ENCODE assay signal across 11 cellular contexts in genomic region chr22:40241200-40241763, GRCh38.
A peak's percentile ranks its signal among the peaks of the same experiment; 100 is the strongest.
DNase-seq lines count a peak whose midpoint lies in the region; FAIRE-seq and TF ChIP-seq lines count a peak whose summit lies in the region.
"Had no signal": no experiment of that assay in that cellular context is flagged by ENCODE, and none has a peak within 500 bp of the region (broad histone marks: within the 10 kb centered on the region; RNA-seq: fewer than 3 reads in every experiment).

No MANE protein-coding gene starts in this region.

- H2AFZ ChIP-seq in H1 (ENCODE audit: low read length): no peak overlapping the region

- no peaks in the 10 kb centered on the region for H3K23me2 ChIP-seq in H1 (ENCODE audit: low read depth, low read length)

- peaks cover 2% of the 10 kb centered on the region for H3K36me3 Mint-ChIP-seq in activated CD4-positive, alpha-beta memory T cell treated with anti-CD3 and anti-CD28 coated beads for 36 hours
- H3K36me3 Mint-ChIP-seq in stimulated activated naive CD8-positive, alpha-beta T cell treated with anti-CD3 and anti-CD28 coated beads, Interleukin-15, Interleukin-2, amounts not matched to agents 100 ng/mL and 50 ng/mL, for 24 hours (ENCODE audit: low read depth): peaks cover 10% of the 10 kb centered on the region

- CTCF ChIA-PET in activated CD4-positive, alpha-beta memory T cell treated with anti-CD3 and anti-CD28 coated beads for 36 hours (lab: Charles Lee): interaction anchor here (0.9 to 1.3 kb wide), 2 partner anchors 69 to 106 kb away, joined by 3 to 5 read pairs; no protein-coding TSS in a partner anchor
- CTCF ChIA-PET in H1 (lab: Charles Lee; ENCODE audit: partially characterized antibody): interaction anchor here (0.7 kb wide), 2 partner anchors 15 to 1505 kb away, joined by 3 read pairs; no protein-coding TSS in a partner anchor

- no peak for TF ChIP-seq EP300 in H1 (IDR thresholded peaks at IDR 0.05; ENCODE audit: borderline replicate concordance in 1 of 2, low read depth in 2 of 2, low read length in 2 of 2)

- no peak overlapping the region for H2BK120ac ChIP-seq in H1 (replicated peaks; ENCODE audit: low read depth, low read length)

- no peaks in the 10 kb centered on the region for H3K9me3 ChIP-seq in H1 (ENCODE audit: insufficient read depth in 2 of 2, low read depth in 1 of 2, low read length in 1 of 2)

- no peak overlapping the region for H3K18ac ChIP-seq in H1 (ENCODE audit: extremely low read depth, low read length)

- H4K91ac ChIP-seq in H1 (replicated peaks; ENCODE audit: insufficient read length, low read length): no peak overlapping the region

- peaks cover 23 to 93% of the 10 kb centered on the region in 2 experiments for H3K79me2 ChIP-seq in H1 (ENCODE audit: control insufficient read depth in 1 of 2, insufficient read depth in 2 of 2, low read length in 2 of 2)

- no peak overlapping the region for H2BK20ac ChIP-seq in H1 (ENCODE audit: low read length)

- no peak overlapping the region for H3K14ac ChIP-seq in H1 (ENCODE audit: insufficient read length)

- no peaks in the 10 kb centered on the region for H3K9me3 Mint-ChIP-seq in activated CD4-positive, alpha-beta memory T cell treated with anti-CD3 and anti-CD28 coated beads for 36 hours
- H3K9me3 Mint-ChIP-seq in stimulated activated naive CD8-positive, alpha-beta T cell treated with anti-CD3 and anti-CD28 coated beads, Interleukin-15, Interleukin-2, amounts not matched to agents 100 ng/mL and 50 ng/mL, for 24 hours: no peaks in the 10 kb centered on the region

- intact Hi-C loops in activated CD4-positive, alpha-beta memory T cell treated with anti-CD3 and anti-CD28 coated beads for 36 hours (cut with micrococcal nuclease): loop anchor here (1.0 to 5.0 kb wide), 4 partner anchors 9 to 186 kb away; partner anchors contain the start of gene TNRC6B

- H2BK15ac ChIP-seq in H1 (ENCODE audit: low read length): no peak overlapping the region

- no peak overlapping the region for H2BK12ac ChIP-seq in H1 (ENCODE audit: low read depth, low read length)

- WGBS in H1 (ENCODE audit: extremely low coverage in 1 of 2, insufficient coverage in 1 of 2, insufficient read length in 1 of 2, insufficient replicate concordance in 2 of 2, low coverage in 1 of 2, low lambda C conversion rate in 2 of 2, missing lambda C conversion rate in 1 of 2), 2 experiments: 92% methylated on average over 3 of the region's 3 CpGs; no CpG with 5 or more reads in 1 of the 2 experiments

- no peak overlapping the region for H4K8ac ChIP-seq in H1 (ENCODE audit: extremely low read depth, insufficient read depth, low read length)

- H3K4me2 ChIP-seq in H1 (ENCODE audit: insufficient read depth in 1 of 2, low read depth in 2 of 2, low read length in 2 of 2): no peak overlapping the region

- H3K79me1 ChIP-seq in H1 (ENCODE audit: low read depth, low read length): peaks cover 21% of the 10 kb centered on the region

- no peak overlapping the region for H3K4ac ChIP-seq in H1 (replicated peaks; ENCODE audit: insufficient read length, low read depth, low read length)

- POLR2A ChIA-PET in activated CD4-positive, alpha-beta memory T cell treated with anti-CD3 and anti-CD28 coated beads for 36 hours (lab: Charles Lee): interaction anchor here (0.6 to 1.6 kb wide), 4 partner anchors 8 to 739 kb away, joined by 3 to 4 read pairs (median 3); partner anchors contain the start of gene MIEF1
- POLR2A ChIA-PET in H1 (lab: Charles Lee; ENCODE audit: partially characterized antibody): interaction anchor here (1.2 to 1.4 kb wide), 2 partner anchors 48 to 64 kb away, joined by 3 to 4 read pairs; no protein-coding TSS in a partner anchor

- no peaks in the 10 kb centered on the region for H3K27me3 Mint-ChIP-seq in activated CD4-positive, alpha-beta memory T cell treated with anti-CD3 and anti-CD28 coated beads for 36 hours
- H3K27me3 Mint-ChIP-seq in stimulated activated naive CD8-positive, alpha-beta T cell treated with anti-CD3 and anti-CD28 coated beads, Interleukin-15, Interleukin-2, amounts not matched to agents 100 ng/mL and 50 ng/mL, for 24 hours: no peaks in the 10 kb centered on the region

- peak overlapping the region; percentile 84 for H3K27ac Mint-ChIP-seq in activated CD4-positive, alpha-beta memory T cell treated with anti-CD3 and anti-CD28 coated beads for 36 hours
- H3K27ac Mint-ChIP-seq in stimulated activated naive CD8-positive, alpha-beta T cell treated with anti-CD3 and anti-CD28 coated beads, Interleukin-15, Interleukin-2, amounts not matched to agents 100 ng/mL and 50 ng/mL, for 24 hours: peak overlapping the region; percentile 82

- H3K36me3 ChIP-seq in H1 (ENCODE audit: control insufficient read depth in 2 of 4, insufficient read depth in 4 of 4, low read length in 3 of 4): no peaks in the 10 kb centered on the region

- H3K56ac ChIP-seq in H1 (replicated peaks; ENCODE audit: insufficient read length, low read depth, low read length): no peak overlapping the region

- H4K20me1 ChIP-seq in H1 (replicated peaks in 1 of 2; ENCODE audit: control insufficient read depth in 1 of 2, insufficient read depth in 2 of 2, low read length in 2 of 2): peaks cover 28 to 41% of the 10 kb centered on the region in 2 experiments

- H3K23ac ChIP-seq in H1 (ENCODE audit: insufficient read length): no peak overlapping the region

- H3K4me3 ChIP-seq in H1 (ENCODE audit: extremely low read depth in 1 of 4, insufficient read depth in 2 of 4, low read depth in 3 of 4, low read length in 4 of 4) (no peak overlapping the region), coronary artery (no peak overlapping the region)

- H3K4me1 Mint-ChIP-seq in activated CD4-positive, alpha-beta memory T cell treated with anti-CD3 and anti-CD28 coated beads for 36 hours (ENCODE audit: low read depth): peaks cover 87% of the 10 kb centered on the region
- H3K4me1 Mint-ChIP-seq in stimulated activated naive CD8-positive, alpha-beta T cell treated with anti-CD3 and anti-CD28 coated beads, Interleukin-15, Interleukin-2, amounts not matched to agents 100 ng/mL and 50 ng/mL, for 24 hours (ENCODE audit: low read depth): peaks cover 88% of the 10 kb centered on the region

- H3K4me3 Mint-ChIP-seq in activated CD4-positive, alpha-beta memory T cell treated with anti-CD3 and anti-CD28 coated beads for 36 hours: peak overlapping the region; percentile 30
- H3K4me3 Mint-ChIP-seq in stimulated activated naive CD8-positive, alpha-beta T cell treated with anti-CD3 and anti-CD28 coated beads, Interleukin-15, Interleukin-2, amounts not matched to agents 100 ng/mL and 50 ng/mL, for 24 hours: peak overlapping the region; percentile 29

- no peak for FAIRE-seq in H1 (lab: Jason Lieb, UNC)
- FAIRE-seq: astrocyte had no signal

- H3K4me1 ChIP-seq in H1 (replicated peaks in 1 of 4; ENCODE audit: control insufficient read depth in 3 of 4, insufficient read depth in 4 of 4, low read length in 3 of 4): peaks cover 8 to 13% (median 13%) of the 10 kb centered on the region in 4 experiments

- TF ChIP-seq RAD21 in H1 (IDR thresholded peaks at IDR 0.05 in 1 of 2, conservative IDR thresholded peaks at IDR 0.05 in 1 of 2; ENCODE audit: low read depth in 2 of 2, low read length in 2 of 2): no peak

- H3K27me3 ChIP-seq in H1 (replicated peaks in 1 of 4; ENCODE audit: control insufficient read depth in 3 of 4, extremely low read depth in 1 of 4, insufficient read depth in 3 of 4, low read length in 3 of 4): no peaks in the 10 kb centered on the region

- TF ChIP-seq CTCF in H1 (IDR thresholded peaks at IDR 0.05; ENCODE audit: control extremely low read depth in 1 of 3, insufficient read depth in 1 of 3, low read depth in 1 of 3, low read length in 3 of 3): no peak
- no peak for TF ChIP-seq CTCF in coronary artery (IDR thresholded peaks at IDR 0.05)

- H3K9ac ChIP-seq in H1 (replicated peaks in 1 of 4; ENCODE audit: extremely low read depth in 1 of 4, low read depth in 3 of 4, low read length in 3 of 4): no peak overlapping the region; a peak in 1 of 7 replicates

- DNase-seq in stimulated activated CD4-positive, alpha-beta T cell treated with anti-CD3 and anti-CD28 coated beads, Interleukin-15, amount 100 ng/mL, for 24 hours: peak; percentile 43
- no peak for DNase-seq in stimulated activated CD4-positive, alpha-beta T cell treated with anti-CD3 and anti-CD28 coated beads, Interleukin-2, amount 100 ng/mL, for 48 hours
- DNase-seq in activated CD4-positive, alpha-beta memory T cell treated with anti-CD3 and anti-CD28 coated beads for 36 hours: peak; percentile 39
- no peak for DNase-seq in H1 (ENCODE audit: low read depth in 1 of 2, low spot score in 2 of 2)
- DNase-seq in NCI-H2081 (lab: John Stamatoyannopoulos, UW): no peak
- no peak for DNase-seq in coronary artery (ENCODE audit: low spot score)
- no peak for DNase-seq in NCI-H748 treated with DMSO at 0.1 percent for 48 hours (lab: John Stamatoyannopoulos, UW)
- DNase-seq: foreskin melanocyte, NCI-H2171 had no signal

- H3K27ac ChIP-seq in H1 (ENCODE audit: low read depth, low read length): 0 out of 2 replicates have a peak overlapping the region, but pooled peaks have one; percentile 33
- no peak overlapping the region for H3K27ac ChIP-seq in coronary artery

- no peak overlapping the region for H2AK5ac ChIP-seq in H1 (ENCODE audit: low read depth, low read length)

- H4K5ac ChIP-seq in H1 (ENCODE audit: insufficient read length, low read depth, low read length): no peak overlapping the region

- no peak overlapping the region for H2BK5ac ChIP-seq in H1 (ENCODE audit: low read depth, low read length)

- no peak for TF ChIP-seq POLR2A in H1 (IDR thresholded peaks at IDR 0.05; ENCODE audit: control extremely low read depth in 1 of 2, low read depth in 2 of 2, low read length in 2 of 2)

TF ChIP-seq in H1, 55 proteins besides CTCF, POLR2A, EP300 and RAD21 (continues in another document):
- TF ChIP-seq HDAC2 (IDR thresholded peaks at IDR 0.05; ENCODE audit: borderline replicate concordance in 1 of 2, low read depth in 2 of 2, low read length in 2 of 2): no peak
- TF ChIP-seq JUND (IDR thresholded peaks at IDR 0.05; ENCODE audit: low read length): no peak
- no peak for TF ChIP-seq EGR1 (IDR thresholded peaks at IDR 0.05; ENCODE audit: borderline replicate concordance, low read depth, low read length)
- TF ChIP-seq MAX (IDR thresholded peaks at IDR 0.05): no peak
- no peak for TF ChIP-seq MAFK (IDR thresholded peaks at IDR 0.05; ENCODE audit: low read depth, low read length)
- no peak for TF ChIP-seq SIX5 (IDR thresholded peaks at IDR 0.05; ENCODE audit: low read depth, low read length)
- no peak for TF ChIP-seq CEBPB (IDR thresholded peaks at IDR 0.05; ENCODE audit: low read depth, low read length)

Comparison
In these comparisons a context has a peak if more than half of its experiments do, and no peak if none do; other contexts are left out.
1. DNase-seq: peak in stimulated activated CD4-positive, alpha-beta T cell treated with anti-CD3 and anti-CD28 coated beads, Interleukin-15, amount 100 ng/mL, for 24 hours (single experiment) and activated CD4-positive, alpha-beta memory T cell treated with anti-CD3 and anti-CD28 coated beads for 36 hours (single experiment); none in stimulated activated CD4-positive, alpha-beta T cell treated with anti-CD3 and anti-CD28 coated beads, Interleukin-2, amount 100 ng/mL, for 48 hours (0 of 2), H1 (0 of 2), NCI-H2081 (0 of 2), coronary artery (single experiment) and NCI-H748 treated with DMSO at 0.1 percent for 48 hours (single experiment).